In the genomic region with DNA sequence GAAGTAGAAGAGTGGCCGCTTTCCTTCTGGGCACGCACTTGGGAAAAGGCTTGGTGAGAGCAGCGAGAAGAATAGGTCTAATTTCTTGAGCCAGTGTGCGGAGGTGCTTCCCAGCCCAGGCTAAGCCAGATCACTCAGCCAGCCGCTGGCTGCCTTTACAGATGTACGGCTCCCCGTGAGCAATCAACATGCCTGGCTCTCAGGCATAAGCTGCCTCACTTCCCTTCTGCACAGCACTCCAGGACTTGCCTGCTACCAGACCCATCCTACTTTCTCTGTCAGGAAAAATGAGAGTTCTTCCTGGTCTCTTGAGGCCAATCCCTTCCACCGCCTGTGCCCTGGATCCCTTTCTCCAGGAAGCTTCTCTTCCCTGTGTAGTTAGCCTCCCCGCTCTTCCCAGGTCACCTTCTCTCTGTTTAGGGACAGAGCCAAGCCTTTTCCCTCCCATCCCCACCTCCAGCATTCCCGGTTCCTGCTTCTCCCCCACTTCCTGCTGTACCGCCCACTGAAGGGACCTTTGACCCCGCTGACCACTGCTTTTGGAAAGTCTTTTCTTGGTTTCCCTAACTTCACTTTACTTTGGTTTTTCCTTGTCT, we compare ENCODE assay signal across 8 cellular contexts. TPM values are rescaled to one million over a fixed set of nuclear protein-coding genes. Genes with fewer than 3 reads are reported as not detected.
A peak's percentile ranks its signal among the peaks of the same experiment; 100 is the strongest.
DNase-seq lines count a peak whose midpoint lies in the region; ATAC-seq and TF ChIP-seq lines count a peak whose summit lies in the region.

No MANE protein-coding gene starts in this region.

- H3K4me1 ChIP-seq in duodenal mucosa (ENCODE audit: control insufficient read depth in 1 of 2, insufficient read depth in 2 of 2, low read length in 2 of 2) = peaks cover 28% of the 10 kb centered on the region in 2 donors

- H3K9me3 ChIP-seq in duodenal mucosa (ENCODE audit: control insufficient read depth in 1 of 2, low read length in 2 of 2) = no peaks in the 10 kb centered on the region

- H3K4me1 Mint-ChIP-seq in neural crest cell = peaks cover 28% of the 10 kb centered on the region

- H3K4me3 Mint-ChIP-seq in neural crest cell = peak overlapping the region; percentile 94

- peak overlapping the region; percentile 88; the same call in 1 of the 2 replicates for H3K4me3 ChIP-seq in GM08714 (ENCODE audit: low read length)
- H3K4me3 ChIP-seq in duodenal mucosa (ENCODE audit: low read depth in 1 of 2, low read length in 2 of 2) = peak overlapping the region; percentile 89 to 94

- H3K9ac ChIP-seq in duodenal mucosa (ENCODE audit: low read depth in 1 of 2, low read length in 2 of 2) = peak overlapping the region; percentile 79 to 89

- no peak for TF ChIP-seq CTCF in neural crest cell (conservative IDR thresholded peaks at IDR 0.05)

- H3K9me3 Mint-ChIP-seq in neural crest cell = no peaks in the 10 kb centered on the region

- DNase-seq in NCI-H2227 (lab: John Stamatoyannopoulos, UW; ENCODE audit: unreplicated experiment) = peak; percentile 72
- DNase-seq in neural crest cell (ENCODE audit: low read depth, low spot score) = no peak
- DNase-seq in activated CD4-positive, CD25-positive, alpha-beta regulatory T cell (lab: John Stamatoyannopoulos, UW) = no peak
- DNase-seq in putamen (ENCODE audit: low spot score) = no peak

- H3K27ac ChIP-seq in duodenal mucosa (ENCODE audit: low read depth, low read length) = peak overlapping the region; percentile 84

- H3K36me3 Mint-ChIP-seq in neural crest cell (ENCODE audit: low read depth) = peaks cover 5% of the 10 kb centered on the region

- ATAC-seq in GM19351 (IDR thresholded peaks at IDR 0.05; ENCODE audit: unreplicated experiment) (no peak), HG03521 (IDR thresholded peaks at IDR 0.05; ENCODE audit: unreplicated experiment) (no peak)

- H3K27me3 ChIP-seq in duodenal mucosa (ENCODE audit: control insufficient read depth in 1 of 2, insufficient read depth in 2 of 2, low read length in 2 of 2) = no peaks in the 10 kb centered on the region

- H3K27ac Mint-ChIP-seq in neural crest cell (ENCODE audit: unreplicated experiment) = peak overlapping the region; percentile 92

- H3K27me3 Mint-ChIP-seq in neural crest cell (ENCODE audit: low read depth) = no peaks in the 10 kb centered on the region

- peaks cover 7 to 20% of the 10 kb centered on the region in 2 donors for H3K36me3 ChIP-seq in duodenal mucosa (ENCODE audit: control insufficient read depth in 1 of 2, insufficient read depth in 2 of 2, low read length in 2 of 2)

RNA-seq across cellular contexts. Expression of a gene that starts 1.1 kb away (rescaled TPM):
- total RNA-seq in neural crest cell = 0.49 and 0.61 TPM in 2 replicates

RNA-seq across cellular contexts. Expression of a gene that starts 1.3 kb away (rescaled TPM):
- 23.2 and 26.3 TPM in 2 replicates for total RNA-seq in neural crest cell

RNA-seq across cellular contexts. Expression of a gene that starts 17.0 kb away (rescaled TPM):
- 24.4 and 26.3 TPM in 2 replicates for total RNA-seq in neural crest cell

RNA-seq across cellular contexts. Expression of a gene that starts 44.2 kb away (rescaled TPM):
- total RNA-seq in neural crest cell = 212 and 224 TPM in 2 replicates

RNA-seq across cellular contexts. Expression of a gene that starts 54.7 kb away (rescaled TPM):
- total RNA-seq in neural crest cell = 13.3 and 16.5 TPM in 2 replicates
